ENCODE assay signal across 9 cellular contexts in genomic region chr11:113796663-113797259, GRCh38. TPM values are rescaled to one million over a fixed set of nuclear protein-coding genes. Genes with fewer than 3 reads are reported as not detected.
DNase-seq lines count a peak whose midpoint lies in the region; ATAC-seq and TF ChIP-seq lines count a peak whose summit lies in the region.
"Had no signal": no experiment of that assay in that cellular context is flagged by ENCODE, and none has a peak within 500 bp of the region (broad histone marks: within the 10 kb centered on the region; RNA-seq: fewer than 3 reads in every experiment).

No MANE protein-coding gene starts in this region.

- WGBS in mammary epithelial cell (ENCODE audit: low coverage, missing lambda C conversion rate): 67% methylated on average over 3 of the region's 3 CpGs

- intact Hi-C loops in mammary epithelial cell (cut with micrococcal nuclease): loop anchor here (1.0 to 10.0 kb wide), 3 partner anchors 18 to 491 kb away; no protein-coding TSS in a partner anchor
- intact Hi-C loops in left lung (cut with DNase I): loop anchor here in 1 of 2 donors (5.0 kb wide), 1 partner anchor 489 kb away; no protein-coding TSS in a partner anchor
- intact Hi-C loops in upper lobe of right lung (cut with DNase I): no loop called here

- no peak overlapping the region for H2AFZ ChIP-seq in mammary epithelial cell (ENCODE audit: low read depth, low read length)

- TF ChIP-seq CTCF in AG09319 (IDR thresholded peaks at IDR 0.05; ENCODE audit: low read depth, low read length) (peak; percentile 63), GM12872 (IDR thresholded peaks at IDR 0.05; ENCODE audit: insufficient read depth, low read depth, low read length) (peak; percentile 71), mammary epithelial cell (conservative IDR thresholded peaks at IDR 0.05 in 1 of 2, IDR thresholded peaks at IDR 0.05 in 1 of 2; ENCODE audit: extremely low read depth in 1 of 2, insufficient read depth in 1 of 2, low read depth in 1 of 2, low read length in 2 of 2) (peak; percentile 66 to 71), left lung (IDR thresholded peaks at IDR 0.05) (peak; percentile 54 to 59), upper lobe of right lung (IDR thresholded peaks at IDR 0.05) (peak; percentile 65)

- H3K4me1 ChIP-seq in mammary epithelial cell (ENCODE audit: insufficient read depth, low read length): no peaks in the 10 kb centered on the region
- H3K4me1 ChIP-seq in left lung: no peaks in the 10 kb centered on the region
- H3K4me1 ChIP-seq in upper lobe of right lung: no peaks in the 10 kb centered on the region

- dilution Hi-C loops in mammary epithelial cell (cut with HindIII; ENCODE audit: low sequenced_read_pairs): loop anchor here (5.0 kb wide), 1 partner anchor 466 kb away; no protein-coding TSS in a partner anchor

- no peak overlapping the region for H3K4me3 ChIP-seq in mammary epithelial cell (replicated peaks in 1 of 3; ENCODE audit: insufficient read depth in 1 of 3, low read depth in 2 of 3, low read length in 3 of 3)
- H3K4me3 ChIP-seq in left lung: no peak overlapping the region
- H3K4me3 ChIP-seq in upper lobe of right lung: no peak overlapping the region

- BruUV-seq in mammary epithelial cell (replicated peaks; lab: Mats Ljungman, UMichigan): no TSS peak

- H3K4me2 ChIP-seq in mammary epithelial cell (ENCODE audit: insufficient read depth, low read depth, low read length): no peak overlapping the region

- H3K36me3 ChIP-seq in mammary epithelial cell (ENCODE audit: insufficient read depth, low read length) (peaks cover 5% of the 10 kb centered on the region), left lung (peaks cover 0 to 33% of the 10 kb centered on the region in 2 donors), upper lobe of right lung (peaks cover 23% of the 10 kb centered on the region)

- no peaks in the 10 kb centered on the region for H3K79me2 ChIP-seq in mammary epithelial cell (ENCODE audit: insufficient read depth, low read length)

- H3K27ac ChIP-seq in mammary epithelial cell (ENCODE audit: insufficient read depth, low read depth, low read length) (no peak overlapping the region), left lung (no peak overlapping the region), upper lobe of right lung (no peak overlapping the region)

- no peaks in the 10 kb centered on the region for H4K20me1 ChIP-seq in mammary epithelial cell (ENCODE audit: insufficient read depth, low read length)

- H3K9ac ChIP-seq in mammary epithelial cell (ENCODE audit: insufficient read depth, low read length): no peak overlapping the region

- CTCF ChIA-PET in mammary epithelial cell (lab: Charles Lee; ENCODE audit: low non-redundant PET): interaction anchor here (0.5 to 0.7 kb wide), 4 partner anchors 167 to 729 kb away, joined by 3 to 8 read pairs (median 4); no protein-coding TSS in a partner anchor

- no peaks in the 10 kb centered on the region for H3K27me3 ChIP-seq in mammary epithelial cell (ENCODE audit: insufficient read depth, low read length)
- no peaks in the 10 kb centered on the region for H3K27me3 ChIP-seq in left lung
- H3K27me3 ChIP-seq in upper lobe of right lung: no peaks in the 10 kb centered on the region

- in situ Hi-C loops in mammary epithelial cell (cut with MboI; ENCODE audit: low sequenced_read_pairs in 2 of 2): no loop called here

- DNase-seq in AG09319 (ENCODE audit: extremely low read depth, low read depth) (no peak), NCI-H82 (lab: John Stamatoyannopoulos, UW) (peak; percentile 82), mammary epithelial cell (peak; percentile 40), left lung (no peak), upper lobe of right lung (no peak)

- ATAC-seq in HG03139 (IDR thresholded peaks at IDR 0.05; ENCODE audit: unreplicated experiment) (peak; percentile 65), left lung (peak; percentile 88), upper lobe of right lung (peak; percentile 85), GM19324 (IDR thresholded peaks at IDR 0.05; ENCODE audit: low FRiP score, unreplicated experiment) (no peak)

- no peaks in the 10 kb centered on the region for H3K9me3 ChIP-seq in mammary epithelial cell (replicated peaks; ENCODE audit: insufficient read depth, low read length)
- no peaks in the 10 kb centered on the region for H3K9me3 ChIP-seq in left lung
- no peaks in the 10 kb centered on the region for H3K9me3 ChIP-seq in upper lobe of right lung

RNA-seq across cellular contexts. Expression of gene CLDN25, which starts 17.2 kb away (rescaled TPM):
- total RNA-seq in mammary epithelial cell: not detected
- polyA plus RNA-seq in mammary epithelial cell: not detected
- not detected for polyA minus RNA-seq in mammary epithelial cell
- not detected for total RNA-seq in left lung
- not detected for total RNA-seq in upper lobe of right lung
- total RNA-seq: subcutaneous adipose tissue had no signal

RNA-seq across cellular contexts. Expression of gene ZW10, which starts 23.3 kb away (rescaled TPM):
- 10 to 100 TPM; 18.6 to 22.5 TPM for total RNA-seq in mammary epithelial cell
- 14.8 TPM for polyA plus RNA-seq in mammary epithelial cell
- 22.5 TPM for polyA minus RNA-seq in mammary epithelial cell
- total RNA-seq in left lung: 10 to 100 TPM; 10.3 to 14.1 TPM
- total RNA-seq in upper lobe of right lung: 11.5 TPM

Comparison
In these comparisons a context has a peak if more than half of its experiments do, and no peak if none do; other contexts are left out.
1. DNase-seq: peak in NCI-H82 (single experiment) and mammary epithelial cell (single experiment); none in AG09319 (single experiment), left lung (0 of 2) and upper lobe of right lung (single experiment).
2. Peak in every context shown above with its lines, with median percentiles within 50 percentile points of each other: CTCF ChIP-seq.